ENCODE assay signal across 15 cellular contexts in the genomic region with DNA sequence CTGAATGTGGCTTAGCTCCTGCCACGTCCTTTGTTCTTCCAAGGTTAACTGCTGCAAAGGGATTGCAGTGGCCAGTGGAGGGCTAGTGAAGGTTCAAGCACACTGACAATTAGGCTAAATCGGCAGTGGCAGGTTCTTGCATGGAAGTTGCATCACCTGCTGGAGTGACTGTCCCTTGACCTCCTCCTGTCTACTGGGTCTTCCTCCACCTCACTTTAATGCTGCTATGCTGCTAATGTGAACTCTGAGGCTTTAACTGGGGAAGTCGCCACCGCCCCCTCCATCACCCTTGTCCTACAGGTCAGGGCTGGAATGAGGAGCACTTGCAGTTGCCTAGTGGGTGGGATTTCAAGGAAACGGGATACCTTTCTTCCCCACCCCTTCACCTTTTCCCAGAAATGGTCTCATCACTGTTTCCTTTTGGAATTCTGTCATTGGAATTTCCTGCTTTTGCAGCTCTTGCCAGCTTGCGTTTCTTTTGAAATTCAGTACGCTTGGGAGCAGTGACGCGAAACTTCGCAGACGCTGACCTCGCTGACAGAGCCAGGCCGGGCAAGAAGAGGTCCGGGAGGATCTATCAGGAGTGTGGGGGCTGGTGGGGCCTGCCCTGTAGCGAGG.
A peak's percentile ranks its signal among the peaks of the same experiment; 100 is the strongest.
DNase-seq lines count a peak whose midpoint lies in the region; ATAC-seq, FAIRE-seq and TF ChIP-seq lines count a peak whose summit lies in the region.
"Had no signal": no experiment of that assay in that cellular context is flagged by ENCODE, and none has a peak within 500 bp of the region (broad histone marks: within the 10 kb centered on the region; RNA-seq: fewer than 3 reads in every experiment).

No MANE protein-coding gene starts in this region.

- H3K4me3 Mint-ChIP-seq in nephron = no peak overlapping the region
- no peak overlapping the region for H3K4me3 Mint-ChIP-seq in stimulated activated naive B cell treated with anti-CD40 and anti-IgM and Interleukin-4, amounts not matched to agents 10 μg/mL and 1 μg/mL and 100 μg/mL, for 72 hours
- H3K4me3 Mint-ChIP-seq: CD4-positive, alpha-beta memory T cell; neural crest cell had no signal

- no peak for TF ChIP-seq CTCF in fibroblast of pulmonary artery (IDR thresholded peaks at IDR 0.05; ENCODE audit: low read length, missing control alignments)
- no peak for TF ChIP-seq CTCF in nephron (IDR thresholded peaks at IDR 0.05; ENCODE audit: unreplicated experiment in 3 of 3)

- H3K4me3 ChIP-seq in fibroblast of pulmonary artery (replicated peaks; ENCODE audit: low read depth, low read length) = no peak overlapping the region

- H3K9me3 Mint-ChIP-seq in nephron = no peaks in the 10 kb centered on the region
- no peaks in the 10 kb centered on the region for H3K9me3 Mint-ChIP-seq in stimulated activated naive B cell treated with anti-CD40 and anti-IgM and Interleukin-4, amounts not matched to agents 10 μg/mL and 1 μg/mL and 100 μg/mL, for 72 hours
- H3K9me3 Mint-ChIP-seq: neural crest cell had no signal

- FAIRE-seq in frontal cortex (lab: Jason Lieb, UNC) = no peak

- no peak for ATAC-seq in activated CD4-positive, CD25-positive, alpha-beta regulatory T cell treated with anti-CD3 and anti-CD28 coated beads, Interleukin-2, amount 50 U/mL, for 24 hours
- ATAC-seq in stimulated activated naive B cell treated with anti-CD40 and anti-IgM and Interleukin-4, amounts not matched to agents 10 μg/mL and 1 μg/mL and 100 μg/mL, for 72 hours (replicated peaks) = no peak
- ATAC-seq: Panc1 had no signal

- peaks cover 56% of the 10 kb centered on the region for H3K4me1 Mint-ChIP-seq in nephron
- peaks cover 0 to 6% of the 10 kb centered on the region in 2 donors for H3K4me1 Mint-ChIP-seq in stimulated activated naive B cell treated with anti-CD40 and anti-IgM and Interleukin-4, amounts not matched to agents 10 μg/mL and 1 μg/mL and 100 μg/mL, for 72 hours
- H3K4me1 Mint-ChIP-seq: neural crest cell had no signal

- H3K36me3 Mint-ChIP-seq in nephron (ENCODE audit: low read depth) = no peaks in the 10 kb centered on the region
- H3K36me3 Mint-ChIP-seq in stimulated activated naive B cell treated with anti-CD40 and anti-IgM and Interleukin-4, amounts not matched to agents 10 μg/mL and 1 μg/mL and 100 μg/mL, for 72 hours = no peaks in the 10 kb centered on the region
- H3K36me3 Mint-ChIP-seq: CD4-positive, alpha-beta memory T cell had no signal

- peak; percentile 24 for DNase-seq in ACHN
- peak; percentile 39 for DNase-seq in OCI-M1 (lab: John Stamatoyannopoulos, UW)
- DNase-seq in fibroblast of pulmonary artery (ENCODE audit: low read depth) = peak; percentile 85
- no peak for DNase-seq in stimulated activated naive B cell treated with anti-CD40 and anti-IgM and Interleukin-4, amounts not matched to agents 10 μg/mL and 1 μg/mL and 100 μg/mL, for 72 hours
- no peak for DNase-seq in HuH-7.5 (ENCODE audit: low spot score)
- no peak for DNase-seq in frontal cortex (ENCODE audit: low spot score in 2 of 2)
- DNase-seq: amniotic stem cell; CD4-positive, alpha-beta memory T cell; DMS79; hypothalamus; NCI-H524 treated with DMSO at 0.1 percent for 48 hours had no signal

- H3K27me3 Mint-ChIP-seq in nephron (ENCODE audit: low read depth) = peaks cover 43% of the 10 kb centered on the region
- H3K27me3 Mint-ChIP-seq in stimulated activated naive B cell treated with anti-CD40 and anti-IgM and Interleukin-4, amounts not matched to agents 10 μg/mL and 1 μg/mL and 100 μg/mL, for 72 hours = no peaks in the 10 kb centered on the region

- in situ Hi-C loops in ACHN (cut with HindIII; ENCODE audit: low pct_ligation_motif_present, low pct_unique_long_range_greater_than_20kb, low sequenced_read_pairs) = no loop called here

- H3K27ac Mint-ChIP-seq in nephron = peak overlapping the region in 2 of 3 experiments; percentile 49 to 75
- H3K27ac Mint-ChIP-seq in stimulated activated naive B cell treated with anti-CD40 and anti-IgM and Interleukin-4, amounts not matched to agents 10 μg/mL and 1 μg/mL and 100 μg/mL, for 72 hours = no peak overlapping the region

Comparison
In these comparisons a context has a peak if more than half of its experiments do, and no peak if none do; other contexts are left out.
1. DNase-seq: peak in ACHN (single experiment), OCI-M1 (single experiment) and fibroblast of pulmonary artery (single experiment); none in stimulated activated naive B cell treated with anti-CD40 and anti-IgM and Interleukin-4, amounts not matched to agents 10 μg/mL and 1 μg/mL and 100 μg/mL, for 72 hours (single experiment), HuH-7.5 (single experiment) and frontal cortex (0 of 2).